In the genomic region with DNA sequence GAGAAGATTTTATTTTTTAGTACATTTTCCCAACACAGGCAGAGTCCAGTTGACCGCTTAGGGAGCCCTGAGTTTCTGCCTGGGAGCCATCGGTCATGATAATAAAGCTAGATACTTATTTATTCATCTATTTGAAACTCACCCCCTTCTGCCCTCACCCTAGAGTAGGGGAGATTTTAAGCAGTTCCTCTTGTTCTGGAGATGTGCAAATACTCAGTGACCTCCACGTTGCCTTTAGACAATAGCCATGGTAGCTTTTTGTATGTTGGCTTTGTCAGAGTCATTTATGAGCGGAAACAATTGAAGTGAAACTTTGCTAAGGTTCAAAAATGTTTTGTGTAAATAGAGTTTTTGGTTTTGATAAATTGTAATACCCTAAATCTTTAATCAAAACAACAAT, we compare ENCODE assay signal across 19 cellular contexts. TPM values are rescaled to one million over a fixed set of nuclear protein-coding genes. Genes with fewer than 3 reads are reported as not detected.
DNase-seq lines count a peak whose midpoint lies in the region; ATAC-seq and TF ChIP-seq lines count a peak whose summit lies in the region.
"Had no signal": no experiment of that assay in that cellular context is flagged by ENCODE, and none has a peak within 500 bp of the region (broad histone marks: within the 10 kb centered on the region; RNA-seq: fewer than 3 reads in every experiment).

No MANE protein-coding gene starts in this region.

- no peak for DNase-seq in NCI-H1092 (lab: John Stamatoyannopoulos, UW)
- no peak for DNase-seq in tibial artery
- DNase-seq in cardiac septum (ENCODE audit: low spot score) = no peak
- DNase-seq: 8988T; DMS 273 treated with DMSO at 0.1 percent for 48 hours; NCI-H1436 treated with DMSO at 0.1 percent for 48 hours; NCI-H2227 treated with DMSO at 0.1 percent for 48 hours; NCI-H526 treated with DMSO at 0.1 percent for 48 hours; NK-92 treated with Interleukin-12 subunit alpha and Interleukin-12 subunit beta, amount 100 ng/mL, for 24 hours; PC-3; T-helper 9 cell had no signal

- H3K27ac ChIP-seq in OCI-LY3 (ENCODE audit: low read length) = peak overlapping the region; percentile 35
- H3K27ac ChIP-seq in tibial artery = no peak overlapping the region
- H3K27ac ChIP-seq: BLaER1 treated with 17β-estradiol and CSF1 and Interleukin-3, amounts not matched to agents 10 nM and 100 nM; SJSA1 had no signal

- H3K27me3 ChIP-seq in OCI-LY3 (ENCODE audit: low read depth, low read length) (peaks cover 13% of the 10 kb centered on the region; the same call in 1 of the 2 replicates), tibial artery (no peaks in the 10 kb centered on the region)
- H3K27me3 ChIP-seq: BLaER1 treated with 17β-estradiol and CSF1 and Interleukin-3, amounts not matched to agents 10 nM and 100 nM; SJSA1 had no signal

- TF ChIP-seq CTCF in OCI-LY3 (IDR thresholded peaks at IDR 0.05; ENCODE audit: low read depth, low read length) (no peak), tibial artery (IDR thresholded peaks at IDR 0.05) (no peak)

- no peaks in the 10 kb centered on the region for H4K20me1 ChIP-seq in OCI-LY3 (ENCODE audit: insufficient read depth, low read length)
- H4K20me1 ChIP-seq: BLaER1 treated with 17β-estradiol and CSF1 and Interleukin-3, amounts not matched to agents 10 nM and 100 nM had no signal

- intact Hi-C loops in tibial artery (cut with DNase I; ENCODE audit: low total_unique reads) (no loop called here), cardiac septum (cut with DNase I) (no loop called here)

- H3K4me3 ChIP-seq in OCI-LY3 (ENCODE audit: low read length) = no peak overlapping the region
- H3K4me3 ChIP-seq in tibial artery = no peak overlapping the region
- H3K4me3 ChIP-seq: BLaER1 treated with 17β-estradiol and CSF1 and Interleukin-3, amounts not matched to agents 10 nM and 100 nM; GM23338; SJSA1 had no signal

- peak overlapping the region; percentile 30; the same call in 1 of the 2 replicates for H3K4me2 ChIP-seq in OCI-LY3 (ENCODE audit: low read length)
- H3K4me2 ChIP-seq: BLaER1 treated with 17β-estradiol and CSF1 and Interleukin-3, amounts not matched to agents 10 nM and 100 nM had no signal

- H3K36me3 ChIP-seq in OCI-LY3 (replicated peaks; ENCODE audit: low read depth, low read length) = peaks cover 4% of the 10 kb centered on the region
- H3K36me3 ChIP-seq in tibial artery = no peaks in the 10 kb centered on the region
- H3K36me3 ChIP-seq: BLaER1 treated with 17β-estradiol and CSF1 and Interleukin-3, amounts not matched to agents 10 nM and 100 nM; SJSA1 had no signal

- no peak overlapping the region for H3K9ac ChIP-seq in OCI-LY3 (ENCODE audit: low read length)
- H3K9ac ChIP-seq: BLaER1 treated with 17β-estradiol and CSF1 and Interleukin-3, amounts not matched to agents 10 nM and 100 nM had no signal

- no peak overlapping the region for H2AFZ ChIP-seq in OCI-LY3 (ENCODE audit: low read depth, low read length)
- H2AFZ ChIP-seq: GM23338 had no signal

- peak; percentile 24 for ATAC-seq in GM18502 (IDR thresholded peaks at IDR 0.05; ENCODE audit: poor library complexity, unreplicated experiment)
- ATAC-seq in GM19463 (IDR thresholded peaks at IDR 0.05; ENCODE audit: unreplicated experiment) = peak; percentile 13
- peak; percentile 20 for ATAC-seq in HG02884 (IDR thresholded peaks at IDR 0.05; ENCODE audit: unreplicated experiment)
- ATAC-seq in GM18498 (IDR thresholded peaks at IDR 0.05; ENCODE audit: unreplicated experiment) = no peak
- ATAC-seq: PC-3 had no signal

- no peaks in the 10 kb centered on the region for H3K79me2 ChIP-seq in OCI-LY3 (ENCODE audit: low read length)

- H3K9me3 ChIP-seq in OCI-LY3 (ENCODE audit: insufficient read depth, low read length) (peaks cover 10% of the 10 kb centered on the region; the same call in 1 of the 2 replicates), tibial artery (no peaks in the 10 kb centered on the region)
- H3K9me3 ChIP-seq: SJSA1 had no signal

- peaks cover 14% of the 10 kb centered on the region for H3K4me1 ChIP-seq in OCI-LY3 (ENCODE audit: low read length)
- no peaks in the 10 kb centered on the region for H3K4me1 ChIP-seq in tibial artery
- H3K4me1 ChIP-seq: BLaER1 treated with 17β-estradiol and CSF1 and Interleukin-3, amounts not matched to agents 10 nM and 100 nM; SJSA1 had no signal

RNA-seq across cellular contexts. Expression of a gene that starts 45.7 kb away (rescaled TPM):
- 1.0 TPM for total RNA-seq in cardiac septum
